In the genomic region with DNA sequence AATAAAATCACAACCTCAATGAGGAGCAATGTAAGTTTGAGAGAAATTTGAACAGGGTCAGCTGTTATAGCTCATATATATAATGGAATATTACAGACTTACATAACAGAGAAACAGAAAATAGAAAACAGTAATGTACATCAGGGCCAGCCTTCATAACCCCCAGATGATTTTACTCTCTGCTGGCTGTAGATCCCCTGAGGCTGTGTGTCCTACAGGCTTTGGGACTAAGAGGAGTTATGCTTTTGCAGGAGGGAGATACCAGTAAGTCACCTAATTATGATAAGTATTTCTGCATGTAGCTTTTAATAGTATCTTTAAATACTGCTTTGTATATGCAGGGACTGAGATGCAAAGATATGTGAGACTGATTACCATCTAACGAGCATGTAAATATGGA, we compare ENCODE assay signal across 6 cellular contexts.
"Had no signal": no experiment of that assay in that cellular context is flagged by ENCODE, and none has a peak within 500 bp of the region (broad histone marks: within the 10 kb centered on the region; RNA-seq: fewer than 3 reads in every experiment).

No MANE protein-coding gene starts in this region.

- ATAC-seq: GM23338, HCT116, K562 had no signal

- H3K4me3 ChIP-seq: GM23338, K562 had no signal

- DNase-seq: H9, HFFc6, IMR-90 had no signal

- H3K4me2 ChIP-seq: GM23338 had no signal
